In the genomic region with DNA sequence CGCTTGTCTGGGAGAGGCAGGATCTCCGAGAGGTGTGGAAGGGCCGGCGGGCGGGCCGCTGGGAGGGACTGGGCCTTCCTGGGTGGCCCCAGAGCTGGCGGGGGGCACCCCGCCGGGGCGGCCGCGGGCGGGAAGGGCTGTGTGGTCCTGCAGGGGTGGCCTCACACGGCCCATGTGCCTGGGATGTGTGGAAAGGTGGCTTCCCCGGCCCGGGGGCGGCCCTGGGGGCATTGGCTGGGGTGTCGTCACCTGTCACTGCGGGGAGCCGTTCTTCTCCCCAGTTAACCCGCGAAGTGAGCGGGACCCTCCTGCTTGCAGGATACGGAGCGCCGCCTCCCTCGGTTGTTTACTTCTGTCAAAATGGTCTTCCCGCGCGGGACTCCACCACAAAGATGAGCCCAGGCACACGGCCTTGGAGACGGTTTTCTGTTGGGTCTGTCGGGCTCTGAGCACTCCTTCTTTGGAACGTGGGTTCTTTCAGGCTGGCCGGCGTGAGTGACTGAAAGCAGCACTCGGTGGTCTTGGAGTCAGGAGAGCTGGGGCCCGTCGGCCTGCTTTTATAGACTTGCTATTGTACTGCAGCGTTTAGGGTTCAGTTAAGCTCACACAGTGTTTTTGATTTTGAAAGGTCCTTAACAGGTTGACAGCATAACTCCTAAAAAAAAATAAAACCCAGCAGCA, we compare ENCODE assay signal across 8 cellular contexts. TPM values are rescaled to one million over a fixed set of nuclear protein-coding genes. Genes with fewer than 3 reads are reported as not detected.
DNase-seq lines count a peak whose midpoint lies in the region; ATAC-seq and TF ChIP-seq lines count a peak whose summit lies in the region.

No MANE protein-coding gene starts in this region.

- H3K4me2 ChIP-seq in parathyroid adenoma (ENCODE audit: low read length): peak overlapping the region; percentile 87

- peak; percentile 21 to 35 for DNase-seq in NOMO-1 (lab: John Stamatoyannopoulos, UW; ENCODE audit: unreplicated experiment in 2 of 2)
- DNase-seq in NOMO-1 treated with dmso at 0.1 percent for 144 hours (lab: John Stamatoyannopoulos, UW; ENCODE audit: unreplicated experiment): no peak
- no peak for DNase-seq in Panc1 (ENCODE audit: low read depth, low spot score)
- DNase-seq in activated naive CD4-positive, alpha-beta T cell treated with Interleukin-2 at 50 U/mL for 16 hours: peak; percentile 61
- peak; percentile 46 for DNase-seq in Right ventricle myocardium superior
- DNase-seq in upper lobe of right lung: no peak

- peaks cover 19% of the 10 kb centered on the region for H3K4me1 ChIP-seq in Panc1 (ENCODE audit: control insufficient read depth, insufficient read depth, low read length)
- H3K4me1 ChIP-seq in parathyroid adenoma: peaks cover 5% of the 10 kb centered on the region
- peaks cover 24% of the 10 kb centered on the region for H3K4me1 ChIP-seq in upper lobe of right lung

- POLR2A ChIA-PET in Panc1 (lab: Charles Lee): interaction anchor here (0.6 kb wide), 1 partner anchor 13 kb away, joined by 5 read pairs; no protein-coding TSS in a partner anchor

- in situ Hi-C loops in Panc1 (cut with HindIII; ENCODE audit: low pct_unique_long_range_greater_than_20kb, low sequenced_read_pairs): no loop called here

- no peaks in the 10 kb centered on the region for H3K9me3 ChIP-seq in Panc1 (ENCODE audit: control insufficient read depth, insufficient read depth, low read depth, low read length)
- no peaks in the 10 kb centered on the region for H3K9me3 ChIP-seq in parathyroid adenoma (ENCODE audit: control insufficient read depth, low read length)
- H3K9me3 ChIP-seq in upper lobe of right lung: no peaks in the 10 kb centered on the region

- H3K79me2 ChIP-seq in parathyroid adenoma: peaks cover 25% of the 10 kb centered on the region

- no TSS peak for BruUV-seq in Panc1 (replicated peaks; lab: Mats Ljungman, UMichigan)

- peak overlapping the region; percentile 96 for H2AFZ ChIP-seq in parathyroid adenoma

- TF ChIP-seq CTCF in Panc1 (IDR thresholded peaks at IDR 0.05) (no peak; the same call in 1 of the 2 replicates), parathyroid adenoma (IDR thresholded peaks at IDR 0.05) (no peak), upper lobe of right lung (IDR thresholded peaks at IDR 0.05) (no peak)

- peak overlapping the region; percentile 74 for H3K9ac ChIP-seq in parathyroid adenoma

- CTCF ChIA-PET in Panc1 (lab: Charles Lee): no interaction called here

- H3K4me3 ChIP-seq in Panc1 (ENCODE audit: low read depth in 2 of 2, low read length in 2 of 2): peak overlapping the region; percentile 89 to 90
- peak overlapping the region; percentile 68 for H3K4me3 ChIP-seq in parathyroid adenoma (ENCODE audit: low read depth, low read length)
- peak overlapping the region; percentile 75 for H3K4me3 ChIP-seq in upper lobe of right lung

- ATAC-seq in HG02970 (IDR thresholded peaks at IDR 0.05; ENCODE audit: low FRiP score, unreplicated experiment) (peak; percentile 27), Panc1 (peak; percentile 57), Right ventricle myocardium superior (ENCODE audit: poor library complexity) (peak; percentile 54), upper lobe of right lung (peak; percentile 57)

- H3K27ac ChIP-seq in Panc1 (ENCODE audit: low read length) (peak overlapping the region; percentile 99), parathyroid adenoma (peak overlapping the region; percentile 87), upper lobe of right lung (peak overlapping the region; percentile 91)

- H3K36me3 ChIP-seq in Panc1 (ENCODE audit: control insufficient read depth, insufficient read depth, low read length): peaks cover 32% of the 10 kb centered on the region
- H3K36me3 ChIP-seq in parathyroid adenoma (ENCODE audit: control insufficient read depth, insufficient read depth, low read length): no peaks in the 10 kb centered on the region
- H3K36me3 ChIP-seq in upper lobe of right lung: no peaks in the 10 kb centered on the region

- no peaks in the 10 kb centered on the region for H3K27me3 ChIP-seq in Panc1 (ENCODE audit: control insufficient read depth, insufficient read depth, low read length)
- H3K27me3 ChIP-seq in parathyroid adenoma (ENCODE audit: control insufficient read depth, insufficient read depth, low read length): no peaks in the 10 kb centered on the region
- peaks cover 6% of the 10 kb centered on the region for H3K27me3 ChIP-seq in upper lobe of right lung

- intact Hi-C loops in Panc1 (cut with micrococcal nuclease; ENCODE audit: unreplicated experiment) (no loop called here), Right ventricle myocardium superior (cut with DNase I) (no loop called here), upper lobe of right lung (cut with DNase I) (no loop called here)

RNA-seq across cellular contexts. Expression of gene SMC3, which starts 0.7 kb away (rescaled TPM):
- total RNA-seq in Panc1 (2021; ENCODE audit: unreplicated experiment) (71.2 TPM), Right ventricle myocardium superior (20.3 TPM), upper lobe of right lung (29.8 TPM)
- 30.4 TPM for polyA plus RNA-seq in Panc1 (2012; ENCODE audit: insufficient read length)

Comparison
In these comparisons a context has a peak if more than half of its experiments do, and no peak if none do; other contexts are left out.
1. DNase-seq: peak in NOMO-1 (2 of 2), activated naive CD4-positive, alpha-beta T cell treated with Interleukin-2 at 50 U/mL for 16 hours (single experiment) and Right ventricle myocardium superior (single experiment); none in NOMO-1 treated with dmso at 0.1 percent for 144 hours (single experiment), Panc1 (single experiment) and upper lobe of right lung (single experiment).
2. Peak in every context shown above with its lines, with median percentiles within 50 percentile points of each other: ATAC-seq, H3K27ac ChIP-seq and H3K4me3 ChIP-seq.